In the genomic region with DNA sequence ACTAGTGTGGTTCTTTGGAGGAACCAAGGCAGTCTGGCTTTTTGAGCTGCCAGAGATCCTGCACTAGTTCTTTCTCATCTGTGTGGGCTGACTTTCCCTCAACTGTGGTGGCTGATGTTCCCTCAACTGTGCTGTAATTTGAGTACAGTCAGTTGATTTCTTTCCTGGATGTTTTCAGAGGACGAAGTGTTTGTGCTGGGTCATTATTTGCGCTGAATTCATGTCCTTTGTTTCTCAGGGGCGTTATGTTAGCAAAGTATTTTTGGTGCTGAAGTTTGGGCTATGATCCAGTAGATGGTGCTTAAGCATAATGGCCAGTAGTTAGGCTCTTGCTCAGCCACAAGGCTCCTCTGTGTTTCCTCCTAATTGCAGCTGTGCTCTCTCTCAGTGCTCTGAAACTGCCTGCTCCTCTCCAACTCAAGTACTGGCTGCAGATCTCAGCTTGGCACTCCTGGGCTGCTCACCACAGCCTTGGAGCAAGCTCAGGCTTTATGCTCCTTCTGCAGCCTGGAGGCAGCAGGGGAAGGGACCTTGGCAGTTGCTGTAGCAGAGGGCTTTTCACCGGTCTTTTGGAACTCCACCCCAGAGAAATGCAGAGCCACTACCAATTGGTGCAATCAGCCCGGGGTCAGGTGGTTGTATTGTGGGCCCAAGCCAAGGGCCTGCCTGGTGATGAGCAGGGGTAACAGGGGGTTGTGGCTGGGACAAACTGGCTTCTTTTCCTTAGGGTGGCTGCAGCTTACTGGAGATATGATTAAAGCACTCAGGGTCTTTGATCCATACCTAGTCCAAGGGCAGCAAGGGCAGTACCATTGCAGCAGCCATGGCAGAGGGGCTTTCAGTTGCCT, we compare ENCODE assay signal across 12 cellular contexts. TPM values are rescaled to one million over a fixed set of nuclear protein-coding genes. Genes with fewer than 3 reads are reported as not detected.
DNase-seq lines count a peak whose midpoint lies in the region; ATAC-seq and TF ChIP-seq lines count a peak whose summit lies in the region.
"Had no signal": no experiment of that assay in that cellular context is flagged by ENCODE, and none has a peak within 500 bp of the region (broad histone marks: within the 10 kb centered on the region; RNA-seq: fewer than 3 reads in every experiment).

No MANE protein-coding gene starts in this region.

- DNase-seq in H4 (ENCODE audit: low spot score) (peak; percentile 7), RPMI8226 (peak; percentile 4), heart left ventricle (peak in 1 of 5 donors; percentile 28), HFFc6 (no peak), COLO668 (lab: John Stamatoyannopoulos, UW; ENCODE audit: unreplicated experiment) (no peak), NCI-H1694 treated with DMSO at 0.1 percent for 48 hours (lab: John Stamatoyannopoulos, UW) (no peak)
- DNase-seq: activated CD8-positive, alpha-beta memory T cell treated with anti-CD3 and anti-CD28 coated beads, Interleukin-2, amount 10 ng/mL, durations not matched to agents 7 days and 5 days; adrenal gland; DMS 273 treated with DMSO at 0.1 percent for 48 hours had no signal

- TF ChIP-seq CTCF in heart left ventricle (IDR thresholded peaks at IDR 0.05) (no peak), HFFc6 (IDR thresholded peaks at IDR 0.05) (no peak; the same call in 1 of the 2 replicates)

- peaks cover 10% of the 10 kb centered on the region for H3K27me3 Mint-ChIP-seq in HFFc6 (ENCODE audit: insufficient read depth)

- peaks cover 5% of the 10 kb centered on the region; the same call in 1 of the 2 replicates for H3K36me3 Mint-ChIP-seq in HFFc6 (ENCODE audit: low read depth)
- H3K36me3 Mint-ChIP-seq: activated CD8-positive, alpha-beta memory T cell treated with anti-CD3 and anti-CD28 coated beads, Interleukin-2, amount 10 ng/mL, durations not matched to agents 7 days and 5 days had no signal

- H3K4me1 ChIP-seq in heart left ventricle (peaks cover 0 to 15% (median 0%) of the 10 kb centered on the region in 12 donors), skeletal muscle satellite cell (ENCODE audit: control insufficient read depth, insufficient read depth, low read length) (peaks cover 8% of the 10 kb centered on the region)
- H3K4me1 ChIP-seq: adrenal gland had no signal

- no peak overlapping the region for H3K4me3 Mint-ChIP-seq in HFFc6
- H3K4me3 Mint-ChIP-seq: activated CD8-positive, alpha-beta memory T cell treated with anti-CD3 and anti-CD28 coated beads, Interleukin-2, amount 10 ng/mL, durations not matched to agents 7 days and 5 days; T-helper 1 cell treated with Interleukin-12 subunit alpha and Interleukin-12 subunit beta and Interleukin-4 antibody, amounts not matched to agents 30 μg/mL and 1 μg/mL, for 36 hours had no signal

- H3K36me3 ChIP-seq in heart left ventricle (no peaks in the 10 kb centered on the region), skeletal muscle satellite cell (ENCODE audit: insufficient read depth, low read length) (no peaks in the 10 kb centered on the region)
- H3K36me3 ChIP-seq: adrenal gland had no signal

- no peak for TF ChIP-seq POLR2A in heart left ventricle (IDR thresholded peaks at IDR 0.05)

- no peak overlapping the region for H3K27ac Mint-ChIP-seq in HFFc6
- H3K27ac Mint-ChIP-seq: activated CD8-positive, alpha-beta memory T cell treated with anti-CD3 and anti-CD28 coated beads, Interleukin-2, amount 10 ng/mL, durations not matched to agents 7 days and 5 days; T-helper 1 cell treated with Interleukin-12 subunit alpha and Interleukin-12 subunit beta and Interleukin-4 antibody, amounts not matched to agents 30 μg/mL and 1 μg/mL, for 36 hours had no signal

- H3K4me3 ChIP-seq in heart left ventricle (no peak overlapping the region), skeletal muscle satellite cell (ENCODE audit: low read length) (peak overlapping the region; percentile 9)
- H3K4me3 ChIP-seq: adrenal gland had no signal

- H3K4me1 Mint-ChIP-seq in HFFc6 (ENCODE audit: low read depth), result peaks cover 24% of the 10 kb centered on the region
- H3K4me1 Mint-ChIP-seq: activated CD8-positive, alpha-beta memory T cell treated with anti-CD3 and anti-CD28 coated beads, Interleukin-2, amount 10 ng/mL, durations not matched to agents 7 days and 5 days had no signal

- H3K27me3 ChIP-seq in heart left ventricle, result no peaks in the 10 kb centered on the region
- H3K27me3 ChIP-seq in skeletal muscle satellite cell (ENCODE audit: control insufficient read depth, insufficient read depth, low read length), result no peaks in the 10 kb centered on the region
- H3K27me3 ChIP-seq: adrenal gland had no signal

- peaks cover 13% of the 10 kb centered on the region for H3K9me3 Mint-ChIP-seq in HFFc6
- H3K9me3 Mint-ChIP-seq: T-helper 1 cell treated with Interleukin-12 subunit alpha and Interleukin-12 subunit beta and Interleukin-4 antibody, amounts not matched to agents 30 μg/mL and 1 μg/mL, for 36 hours had no signal

- H3K9me3 ChIP-seq in heart left ventricle, result peaks cover 0 to 8% (median 0%) of the 10 kb centered on the region in 12 donors
- peaks cover 3% of the 10 kb centered on the region for H3K9me3 ChIP-seq in skeletal muscle satellite cell (replicated peaks; ENCODE audit: low read length)
- H3K9me3 ChIP-seq: adrenal gland had no signal

- WGBS in heart left ventricle, 4 donors, result 39 to 53% (median 45%) methylated on average over 5 of the region's 5 CpGs

- ATAC-seq in heart left ventricle, result peak; percentile 42 to 60 (median 54)
- ATAC-seq in GM19324 (IDR thresholded peaks at IDR 0.05; ENCODE audit: low FRiP score, unreplicated experiment), result no peak
- ATAC-seq: activated CD8-positive, alpha-beta memory T cell treated with anti-CD3 and anti-CD28 coated beads, Interleukin-2, amount 10 ng/mL, durations not matched to agents 7 days and 5 days had no signal

- H3K9ac ChIP-seq in skeletal muscle satellite cell (ENCODE audit: low read depth, low read length), result no peak overlapping the region

- peak overlapping the region in 6 of 12 donors; percentile 9 to 42 (median 36) for H3K27ac ChIP-seq in heart left ventricle

- intact Hi-C loops in heart left ventricle (cut with DNase I), result loop anchor here in 2 of 10 donors (10.0 kb wide), 2 partner anchors 159 to 289 kb away; no protein-coding TSS in a partner anchor

- H3K4me2 ChIP-seq in skeletal muscle satellite cell (ENCODE audit: low read length), result peak overlapping the region; percentile 53

RNA-seq across cellular contexts. Expression of gene ENPEP, which starts 27.9 kb away (rescaled TPM):
- 0.08 TPM in 1 of 2 replicates, not detected in the other for total RNA-seq in H4 (2014; rRNA removed; shearing (Covaris generic))
- total RNA-seq in heart left ventricle, result 1 to 10 TPM; 1.3 to 9.3 (median 4.2) TPM
- 1 to 10 TPM; 1.3 to 4.4 TPM for polyA plus RNA-seq in heart left ventricle
- under 0.01 and 0.22 TPM in 2 replicates for total RNA-seq in skeletal muscle satellite cell (2012; rRNA removed)
- under 1 TPM in 3 of 6 experiments, not detected in 3; 0.03 to 0.07 (median 0.03) TPM for total RNA-seq in HFFc6 (2021; fragmentation: NEBNext Ultra II Directional; extraction: Animal tissue kit (Norgen Biotek cat#: 25700))

Comparison
In these comparisons a context has a peak if more than half of its experiments do, and no peak if none do; other contexts are left out.
1. DNase-seq: peak in H4 (single experiment) and RPMI8226 (single experiment); none in HFFc6 (single experiment), COLO668 (single experiment) and NCI-H1694 treated with DMSO at 0.1 percent for 48 hours (single experiment).